20 cellular contexts compared by ENCODE assay signal in the genomic region with DNA sequence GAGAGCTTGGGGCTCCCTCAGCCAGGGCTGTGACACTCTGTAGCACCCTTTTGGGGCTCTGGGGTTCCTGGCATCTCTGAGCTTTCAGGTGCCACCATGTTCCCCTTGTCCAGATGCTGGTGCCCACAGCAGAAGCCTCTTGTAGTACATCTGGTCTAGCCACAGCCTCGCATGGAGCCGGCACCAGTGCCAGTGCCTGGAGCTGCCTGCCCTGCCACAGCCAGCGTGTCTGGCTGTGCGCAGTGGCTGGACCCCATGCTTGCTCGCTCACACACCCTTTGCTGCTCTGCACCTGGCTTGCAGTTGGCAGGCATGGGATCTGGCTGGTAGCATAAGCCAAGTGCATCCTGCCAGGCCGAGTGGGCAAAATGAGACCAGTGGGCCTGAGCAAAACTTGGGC.
"Had no signal": no experiment of that assay in that cellular context is flagged by ENCODE, and none has a peak within 500 bp of the region (broad histone marks: within the 10 kb centered on the region; RNA-seq: fewer than 3 reads in every experiment).

No MANE protein-coding gene starts in this region.

- H3K27ac Mint-ChIP-seq: IgD-negative memory B cell had no signal

- H3K4me1 ChIP-seq: SJSA1 had no signal

- H3K4me1 Mint-ChIP-seq: IgD-negative memory B cell had no signal

- H3K27me3 ChIP-seq: SJSA1 had no signal

- H3K27ac ChIP-seq: KMS-11, SJSA1, SK-N-MC had no signal

- DNase-seq: Kasumi-1, MM.1S, NCI-H1105, NCI-H1417, NCI-H1436 treated with DMSO at 0.1 percent for 48 hours, NCI-H1694, NCI-H187 treated with DMSO at 0.1 percent for 48 hours, NCI-H2029 treated with DMSO at 0.1 percent for 48 hours, NCI-H2171 treated with DMSO at 0.1 percent for 48 hours, NCI-H345, NCI-H524, NCI-H526 treated with DMSO at 0.1 percent for 48 hours, NCI-H748 treated with DMSO at 0.1 percent for 48 hours, RPMI8226, SIG-M5 had no signal

- H3K9ac ChIP-seq: KMS-11 had no signal

- H3K27me3 Mint-ChIP-seq: IgD-negative memory B cell had no signal

- H3K4me2 ChIP-seq: KMS-11 had no signal

- ATAC-seq: K562 had no signal

- H3K36me3 Mint-ChIP-seq: IgD-negative memory B cell had no signal

- H3K36me3 ChIP-seq: SJSA1 had no signal

- H3K4me3 Mint-ChIP-seq: IgD-negative memory B cell had no signal

- H3K9me3 ChIP-seq: SJSA1 had no signal

- H3K4me3 ChIP-seq: K562, SJSA1, SK-N-MC had no signal
